ENCODE assay signal across 8 cellular contexts in the genomic region with DNA sequence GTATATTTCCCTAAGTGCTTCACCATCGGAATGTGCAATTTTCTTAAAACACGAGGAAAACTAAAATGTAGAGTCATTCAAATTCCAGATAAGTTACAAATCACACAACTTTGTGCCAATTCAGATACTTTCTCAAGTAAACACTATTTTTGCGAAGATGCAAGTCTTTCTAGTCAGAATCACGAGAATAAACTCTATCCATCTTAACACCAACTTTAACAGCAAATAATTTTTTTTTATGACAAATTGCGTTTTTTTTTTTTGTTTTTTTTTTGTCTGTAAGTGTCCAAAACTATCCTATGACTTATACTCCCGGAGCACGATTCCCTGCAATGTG. TPM values are rescaled to one million over a fixed set of nuclear protein-coding genes. Genes with fewer than 3 reads are reported as not detected.
A peak's percentile ranks its signal among the peaks of the same experiment; 100 is the strongest.
DNase-seq lines count a peak whose midpoint lies in the region; ATAC-seq and TF ChIP-seq lines count a peak whose summit lies in the region.

No MANE protein-coding gene starts in this region.

- DNase-seq in AG09319 (ENCODE audit: extremely low read depth, low read depth) (peak; percentile 38), dermis blood vessel endothelial cell (peak; percentile 27), 8988T (no peak), NCI-H2029 treated with DMSO at 0.1 percent for 48 hours (lab: John Stamatoyannopoulos, UW) (no peak), DMS 273 treated with DMSO at 0.1 percent for 48 hours (lab: John Stamatoyannopoulos, UW) (no peak), NCI-H2196 treated with DMSO at 0.1 percent for 48 hours (lab: John Stamatoyannopoulos, UW; ENCODE audit: unreplicated experiment) (no peak)
- no peak for DNase-seq in naive thymus-derived CD8-positive, alpha-beta T cell

- peak overlapping the region; percentile 58 to 98 (median 88) for H3K27ac Mint-ChIP-seq in naive thymus-derived CD8-positive, alpha-beta T cell

- peak overlapping the region; percentile 74 to 95 (median 90) for H3K4me3 Mint-ChIP-seq in naive thymus-derived CD8-positive, alpha-beta T cell

- peaks cover 27 to 59% (median 58%) of the 10 kb centered on the region in 4 donors for H3K4me1 Mint-ChIP-seq in naive thymus-derived CD8-positive, alpha-beta T cell

- H3K36me3 Mint-ChIP-seq in naive thymus-derived CD8-positive, alpha-beta T cell, result no peaks in the 10 kb centered on the region

- H3K27me3 Mint-ChIP-seq in naive thymus-derived CD8-positive, alpha-beta T cell, result no peaks in the 10 kb centered on the region

- POLR2A ChIA-PET in naive thymus-derived CD8-positive, alpha-beta T cell (lab: Charles Lee), result interaction anchor here (2.4 to 4.2 kb wide), 2 partner anchors 110 to 502 kb away, joined by 15 to 108 read pairs; a partner anchor contains a TSS

- H3K9me3 ChIP-seq in KOPT-K1 (ENCODE audit: insufficient read depth, low read length, poor library complexity, severe bottlenecking), result no peaks in the 10 kb centered on the region

- no peaks in the 10 kb centered on the region for H3K9me3 Mint-ChIP-seq in naive thymus-derived CD8-positive, alpha-beta T cell

- H3K27ac ChIP-seq in KOPT-K1 (ENCODE audit: low read depth, low read length, poor library complexity, severe bottlenecking), result peak overlapping the region; percentile 96

- ATAC-seq in naive thymus-derived CD8-positive, alpha-beta T cell, result no peak

- no peaks in the 10 kb centered on the region for H3K36me3 ChIP-seq in KOPT-K1 (ENCODE audit: insufficient read depth, low read length)

- no peak for TF ChIP-seq CTCF in AG09319 (IDR thresholded peaks at IDR 0.05; ENCODE audit: low read depth, low read length)

RNA-seq across cellular contexts. Expression of a gene that starts 1.3 kb away (rescaled TPM):
- total RNA-seq in dermis blood vessel endothelial cell, result 45.8 and 47.2 TPM in 2 replicates
- 10 to 100 TPM; 47.7 to 51.2 TPM for total RNA-seq in naive thymus-derived CD8-positive, alpha-beta T cell
- 10 to 100 TPM; 15.1 to 17.5 (median 16.9) TPM for polyA plus RNA-seq in naive thymus-derived CD8-positive, alpha-beta T cell

Comparison
In these comparisons a context has a peak if more than half of its experiments do, and no peak if none do; other contexts are left out.
1. DNase-seq: peak in AG09319 (single experiment) and dermis blood vessel endothelial cell (single experiment); none in naive thymus-derived CD8-positive, alpha-beta T cell (0 of 10), 8988T (single experiment), NCI-H2029 treated with DMSO at 0.1 percent for 48 hours (single experiment), DMS 273 treated with DMSO at 0.1 percent for 48 hours (single experiment) and NCI-H2196 treated with DMSO at 0.1 percent for 48 hours (single experiment).